1 cellular context compared by ENCODE assay signal in the genomic region with DNA sequence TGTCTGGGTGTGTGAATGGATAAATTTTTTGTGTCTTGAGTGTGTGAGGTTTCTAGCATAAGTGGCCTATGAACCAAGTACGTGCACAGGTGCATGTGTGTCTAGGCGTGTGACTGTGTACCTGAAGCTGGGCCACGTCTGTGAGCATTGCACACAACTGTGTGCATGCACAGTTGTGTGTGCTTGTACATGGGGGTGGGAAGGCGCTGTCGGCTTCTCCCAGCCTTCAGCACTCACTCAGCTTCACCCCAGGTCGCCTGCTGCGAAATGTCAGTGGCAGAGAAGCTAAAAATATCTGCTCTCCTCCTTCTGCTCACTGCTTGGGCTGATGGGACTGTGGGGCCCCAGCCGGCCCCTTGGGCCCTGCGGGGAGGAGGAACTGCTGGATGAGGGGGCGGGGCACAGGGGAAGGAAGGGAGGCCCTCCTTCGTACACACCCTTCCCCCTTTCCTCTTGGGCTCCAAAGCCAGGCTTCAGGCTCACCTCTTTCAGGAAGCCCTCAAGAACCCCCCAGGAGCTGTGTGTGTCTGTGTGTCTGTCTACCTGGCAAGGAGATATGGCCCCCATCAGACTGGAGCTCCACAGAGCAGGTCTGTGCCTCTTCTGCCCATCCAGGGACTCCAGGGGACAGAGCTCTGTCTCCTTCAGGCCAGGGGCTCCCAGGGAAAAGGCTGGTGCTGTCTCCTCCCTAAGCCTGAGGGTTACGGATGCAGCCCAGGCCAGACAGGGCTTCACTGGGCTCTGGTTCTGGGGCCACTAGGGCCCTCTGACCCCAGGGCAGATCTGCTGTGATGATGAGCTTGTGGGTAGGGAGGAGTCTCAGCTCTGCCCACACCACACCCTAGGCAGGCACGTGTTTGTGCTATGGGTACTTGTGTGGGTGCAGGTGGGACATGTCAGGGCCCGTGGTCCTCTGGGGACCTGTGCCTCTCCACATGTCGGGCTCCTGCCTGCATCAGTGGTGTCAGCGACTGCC.
TF ChIP-seq lines count a peak whose summit lies in the region.

No MANE protein-coding gene starts in this region.

TF ChIP-seq in HepG2, 621 proteins besides CTCF, POLR2A, EP300 and RAD21 (continued from another document):
- TF ChIP-seq MED8 (CRISPR knock-in tag; IDR thresholded peaks at IDR 0.05; ENCODE audit: insufficient replicate concordance): no peak
- TF ChIP-seq ZNF687 (CRISPR knock-in tag; IDR thresholded peaks at IDR 0.05): peak; percentile 49; the same call in 1 of the 2 replicates
- no peak for TF ChIP-seq ZNF614 (CRISPR knock-in tag; IDR thresholded peaks at IDR 0.05; ENCODE audit: borderline replicate concordance)
- no peak for TF ChIP-seq ZNF644 (CRISPR knock-in tag; IDR thresholded peaks at IDR 0.05; ENCODE audit: low read depth)
- TF ChIP-seq ZNF460 (CRISPR knock-in tag; IDR thresholded peaks at IDR 0.05; ENCODE audit: borderline replicate concordance): no peak
- TF ChIP-seq CSRNP1 (CRISPR knock-in tag; IDR thresholded peaks at IDR 0.05): no peak
- TF ChIP-seq ATF7-NPFF (CRISPR knock-in tag; IDR thresholded peaks at IDR 0.05; ENCODE audit: low read depth): no peak
- TF ChIP-seq ZNF558 (CRISPR knock-in tag; IDR thresholded peaks at IDR 0.05; ENCODE audit: borderline replicate concordance): no peak
- no peak for TF ChIP-seq NPAS2 (CRISPR knock-in tag; IDR thresholded peaks at IDR 0.05; ENCODE audit: borderline replicate concordance)
- TF ChIP-seq ZNF720 (CRISPR knock-in tag; IDR thresholded peaks at IDR 0.05): no peak
- no peak for TF ChIP-seq ZNF20 (CRISPR knock-in tag; IDR thresholded peaks at IDR 0.05)
- TF ChIP-seq ZNF660 (CRISPR knock-in tag; IDR thresholded peaks at IDR 0.05; ENCODE audit: borderline replicate concordance, low read depth): no peak
- peak; percentile 26; the same call in 1 of the 2 replicates for TF ChIP-seq ZNF772 (CRISPR knock-in tag; IDR thresholded peaks at IDR 0.05)
- no peak for TF ChIP-seq SMAD9 (CRISPR knock-in tag; IDR thresholded peaks at IDR 0.05)
- TF ChIP-seq HNRNPK (IDR thresholded peaks at IDR 0.05; ENCODE audit: low read depth, low read length, poor library complexity, severe bottlenecking): no peak
- TF ChIP-seq ZKSCAN1 (IDR thresholded peaks at IDR 0.05; ENCODE audit: low read length): no peak
- TF ChIP-seq ZNF343 (CRISPR knock-in tag; IDR thresholded peaks at IDR 0.05): no peak
- TF ChIP-seq TERF1 (CRISPR knock-in tag; IDR thresholded peaks at IDR 0.05): no peak
- TF ChIP-seq ZNF792 (CRISPR knock-in tag; IDR thresholded peaks at IDR 0.05): no peak
- no peak for TF ChIP-seq ARHGAP35 (CRISPR knock-in tag; IDR thresholded peaks at IDR 0.05; ENCODE audit: borderline replicate concordance)
